In genomic region chr4:78553526-78554060, GRCh38 we compare ENCODE assay signal across 15 cellular contexts. TPM values are rescaled to one million over a fixed set of nuclear protein-coding genes. Genes with fewer than 3 reads are reported as not detected.
DNase-seq lines count a peak whose midpoint lies in the region; ATAC-seq and TF ChIP-seq lines count a peak whose summit lies in the region.
"Had no signal": no experiment of that assay in that cellular context is flagged by ENCODE, and none has a peak within 500 bp of the region (broad histone marks: within the 10 kb centered on the region; RNA-seq: fewer than 3 reads in every experiment).

No MANE protein-coding gene starts in this region.

- no peaks in the 10 kb centered on the region for H3K9me3 ChIP-seq in GM23248 (ENCODE audit: low read depth)
- H3K9me3 ChIP-seq in RWPE2 (ENCODE audit: severe bottlenecking): no peaks in the 10 kb centered on the region
- H3K9me3 ChIP-seq in iPS-20b (ENCODE audit: insufficient read depth, low read depth, low read length): no peaks in the 10 kb centered on the region
- no peaks in the 10 kb centered on the region for H3K9me3 ChIP-seq in smooth muscle cell (replicated peaks; ENCODE audit: low read depth)
- H3K9me3 ChIP-seq: BE2C had no signal

- H3K79me2 ChIP-seq in GM23248 (ENCODE audit: insufficient read depth) (no peaks in the 10 kb centered on the region), smooth muscle cell (ENCODE audit: low read depth) (no peaks in the 10 kb centered on the region)

- H2AFZ ChIP-seq in GM23248 (0 out of 2 replicates have a peak overlapping the region, but pooled peaks have one; percentile 23), smooth muscle cell (ENCODE audit: low read depth) (no peak overlapping the region)

- TF ChIP-seq CTCF in RWPE2 (IDR thresholded peaks at IDR 0.05; ENCODE audit: poor library complexity, severe bottlenecking): no peak
- no peak for TF ChIP-seq CTCF in smooth muscle cell (IDR thresholded peaks at IDR 0.05; ENCODE audit: borderline replicate concordance, insufficient read depth, poor library complexity, severe bottlenecking)

- DNase-seq in GM23248 (no peak), RWPE2 (ENCODE audit: low spot score) (no peak), smooth muscle cell (lab: John Stamatoyannopoulos, UW; ENCODE audit: unreplicated experiment) (no peak), NCI-H1105 treated with DMSO at 0.1 percent for 48 hours (lab: John Stamatoyannopoulos, UW) (no peak), NCI-H2029 treated with DMSO at 0.1 percent for 48 hours (lab: John Stamatoyannopoulos, UW) (no peak)
- DNase-seq: activated CD8-positive, alpha-beta T cell treated with anti-CD3 and anti-CD28 coated beads, Interleukin-2, amount 10 ng/mL, durations not matched to agents 7 days and 5 days; amniotic stem cell; BE2C; kidney; naive B cell; NCI-H1417 treated with DMSO at 0.1 percent for 48 hours; NCI-H446; stimulated activated CD4-positive, alpha-beta T cell treated with anti-CD3 and anti-CD28 coated beads, Interleukin-4, amount 100 ng/mL, for 24 hours had no signal

- H3K27me3 ChIP-seq in GM23248 (replicated peaks; ENCODE audit: insufficient read depth): no peaks in the 10 kb centered on the region
- no peaks in the 10 kb centered on the region for H3K27me3 ChIP-seq in RWPE2 (ENCODE audit: insufficient read depth, poor library complexity, severe bottlenecking)
- H3K27me3 ChIP-seq in iPS-20b (ENCODE audit: insufficient read depth, low read length): peaks cover 39% of the 10 kb centered on the region
- H3K27me3 ChIP-seq in smooth muscle cell (ENCODE audit: low read depth): no peaks in the 10 kb centered on the region

- in situ Hi-C loops in GM23248 (cut with MboI): no loop called here

- H3K4me1 ChIP-seq in GM23248 (ENCODE audit: insufficient read depth) (peaks cover 25% of the 10 kb centered on the region), RWPE2 (ENCODE audit: insufficient read depth, poor library complexity, severe bottlenecking) (peaks cover 50% of the 10 kb centered on the region), iPS-20b (ENCODE audit: insufficient read depth, low read length) (peaks cover 6% of the 10 kb centered on the region), smooth muscle cell (ENCODE audit: low read depth) (peaks cover 13% of the 10 kb centered on the region)
- H3K4me1 ChIP-seq: BE2C had no signal

- H3K9ac ChIP-seq in GM23248 (no peak overlapping the region), iPS-20b (ENCODE audit: low read depth, low read length) (peak overlapping the region; percentile 37; the same call in 1 of the 2 replicates), smooth muscle cell (ENCODE audit: low read depth) (no peak overlapping the region)

- ATAC-seq in RWPE2 (ENCODE audit: low read depth) (no peak), GM21526 (IDR thresholded peaks at IDR 0.05; ENCODE audit: low FRiP score, unreplicated experiment) (no peak)
- ATAC-seq: activated CD8-positive, alpha-beta T cell treated with anti-CD3 and anti-CD28 coated beads, Interleukin-2, amount 10 ng/mL, durations not matched to agents 7 days and 5 days had no signal

- H3K4me2 ChIP-seq in GM23248 (ENCODE audit: unreplicated experiment): peak overlapping the region; percentile 25
- H3K4me2 ChIP-seq in smooth muscle cell: peak overlapping the region; percentile 90

- H3K4me3 ChIP-seq in GM23248: no peak overlapping the region
- H3K4me3 ChIP-seq in RWPE2 (ENCODE audit: severe bottlenecking): no peak overlapping the region
- no peak overlapping the region for H3K4me3 ChIP-seq in iPS-20b (ENCODE audit: low read length)
- peak overlapping the region; percentile 71 for H3K4me3 ChIP-seq in smooth muscle cell

- no peaks in the 10 kb centered on the region for H3K36me3 ChIP-seq in GM23248 (ENCODE audit: low read depth)
- H3K36me3 ChIP-seq in RWPE2 (ENCODE audit: low read depth): peaks cover 61% of the 10 kb centered on the region
- H3K36me3 ChIP-seq in iPS-20b (ENCODE audit: insufficient read depth, low read depth, low read length): 0 out of 2 replicates have a peak, but pooled peaks cover 8% of the 10 kb centered on the region
- H3K36me3 ChIP-seq in smooth muscle cell (ENCODE audit: low read depth): no peaks in the 10 kb centered on the region
- H3K36me3 ChIP-seq: BE2C had no signal

- H4K20me1 ChIP-seq in GM23248 (ENCODE audit: insufficient read depth) (no peaks in the 10 kb centered on the region), smooth muscle cell (ENCODE audit: low read depth) (no peaks in the 10 kb centered on the region)

- no peaks in the 10 kb centered on the region for H3K9me2 ChIP-seq in GM23248 (ENCODE audit: insufficient read depth)

- H3F3A ChIP-seq in GM23248 (ENCODE audit: insufficient read depth): peaks cover 10% of the 10 kb centered on the region; the same call in 1 of the 2 replicates
- peaks cover 9% of the 10 kb centered on the region for H3F3A ChIP-seq in smooth muscle cell (ENCODE audit: low read depth)

- H3K27ac ChIP-seq in GM23248 (no peak overlapping the region), RWPE2 (ENCODE audit: poor library complexity, severe bottlenecking) (peak overlapping the region; percentile 99), iPS-20b (ENCODE audit: low read length) (no peak overlapping the region), smooth muscle cell (ENCODE audit: low read depth) (peak overlapping the region; percentile 74)

RNA-seq across cellular contexts. Expression of gene ANXA3, which starts 2.0 kb away (rescaled TPM):
- total RNA-seq in GM23248 (2014; rRNA removed; shearing (Covaris generic)): 1.1 and 3.6 TPM in 2 replicates
- polyA plus RNA-seq in GM23248 (2016; fragmentation: Nextera tagmentation; extraction: Ambion mirVana): 2.8 and 4.3 TPM in 2 replicates
- 39.0 and 44.5 TPM in 2 replicates for total RNA-seq in smooth muscle cell
- polyA plus RNA-seq in smooth muscle cell: 16.7 and 59.0 TPM in 2 replicates

Comparison
In these comparisons a context has a peak if more than half of its experiments do, and no peak if none do; other contexts are left out.
1. H3K27ac ChIP-seq: peak in RWPE2 (single experiment) and smooth muscle cell (single experiment); none in GM23248 (single experiment) and iPS-20b (single experiment).